In the genomic region with DNA sequence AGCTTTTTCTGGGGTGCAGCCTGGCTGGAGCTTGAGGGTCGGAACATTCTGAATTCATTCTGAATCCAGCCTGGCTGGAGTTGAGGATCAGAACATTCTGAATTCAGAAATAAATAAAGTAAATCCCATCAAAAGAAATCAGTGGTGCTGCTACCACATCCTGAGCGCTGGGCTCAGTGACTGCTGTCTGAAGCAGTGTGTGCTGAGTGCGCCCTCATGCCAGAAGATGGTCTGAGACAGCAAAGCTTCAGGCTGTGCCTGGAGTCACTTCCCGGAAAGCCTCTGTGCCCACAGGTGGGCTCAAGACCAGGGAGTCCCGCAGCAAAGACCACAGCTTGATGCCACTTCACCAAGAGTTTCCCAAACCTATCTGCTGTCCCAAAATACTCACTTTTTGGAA, we compare ENCODE assay signal across 16 cellular contexts.
"Had no signal": no experiment of that assay in that cellular context is flagged by ENCODE, and none has a peak within 500 bp of the region (broad histone marks: within the 10 kb centered on the region; RNA-seq: fewer than 3 reads in every experiment).

No MANE protein-coding gene starts in this region.

- H3K36me3 ChIP-seq: cardiac muscle cell, gastrocnemius medialis, lower lobe of right lung, prostate gland had no signal

- H2AFZ ChIP-seq: hepatocyte had no signal

- H3K4me3 ChIP-seq: cardiac muscle cell, gastrocnemius medialis, hepatocyte, lower lobe of right lung, prostate gland had no signal

- H3K4me1 Mint-ChIP-seq: activated CD4-positive, alpha-beta memory T cell treated with anti-CD3 and anti-CD28 coated beads, Interleukin-2, amount 10 ng/mL, durations not matched to agents 7 days and 5 days; activated CD4-positive, alpha-beta T cell treated with anti-CD3 and anti-CD28 coated beads for 36 hours; immature natural killer cell; naive B cell had no signal

- H3K9me3 ChIP-seq: gastrocnemius medialis, lower lobe of right lung, prostate gland had no signal

- H3K4me3 Mint-ChIP-seq: activated CD4-positive, alpha-beta memory T cell treated with anti-CD3 and anti-CD28 coated beads, Interleukin-2, amount 10 ng/mL, durations not matched to agents 7 days and 5 days; activated CD4-positive, alpha-beta T cell treated with anti-CD3 and anti-CD28 coated beads for 36 hours; activated naive CD8-positive, alpha-beta T cell; immature natural killer cell; naive B cell had no signal

- H3K4me2 ChIP-seq: hepatocyte had no signal

- H3K27me3 Mint-ChIP-seq: activated CD4-positive, alpha-beta T cell treated with anti-CD3 and anti-CD28 coated beads for 36 hours; activated naive CD8-positive, alpha-beta T cell had no signal

- H3K79me2 ChIP-seq: hepatocyte had no signal

- H3K27ac ChIP-seq: cardiac muscle cell, gastrocnemius medialis, hepatocyte, lower lobe of right lung, prostate gland, VCaP had no signal

- H3K4me1 ChIP-seq: prostate gland had no signal

- H3K36me3 Mint-ChIP-seq: activated naive CD8-positive, alpha-beta T cell; immature natural killer cell had no signal

- H3K9me3 Mint-ChIP-seq: immature natural killer cell had no signal

- H3K27ac Mint-ChIP-seq: activated CD4-positive, alpha-beta memory T cell treated with anti-CD3 and anti-CD28 coated beads, Interleukin-2, amount 10 ng/mL, durations not matched to agents 7 days and 5 days; activated CD4-positive, alpha-beta T cell treated with anti-CD3 and anti-CD28 coated beads for 36 hours; activated naive CD8-positive, alpha-beta T cell; immature natural killer cell; naive B cell had no signal

- H3K27me3 ChIP-seq: gastrocnemius medialis, hepatocyte had no signal

- DNase-seq: activated CD4-positive, alpha-beta memory T cell treated with anti-CD3 and anti-CD28 coated beads, Interleukin-2, amount 10 ng/mL, durations not matched to agents 7 days and 5 days; activated CD4-positive, alpha-beta T cell treated with anti-CD3 and anti-CD28 coated beads for 36 hours; activated gamma-delta T cell; activated T-cell treated with anti-CD3 and anti-CD28 coated beads, Interleukin-2, amount 50 U/mL, for 48 hours; gastrocnemius medialis; immature natural killer cell; lower lobe of right lung; naive B cell; stimulated activated CD4-positive, alpha-beta T cell treated with anti-CD3 and anti-CD28 coated beads, Interleukin-12 subunit alpha, Interleukin-12 subunit beta, amount 100 ng/mL, for 4 hours; stimulated activated naive CD4-positive, alpha-beta T cell treated with Interleukin-2 at 50 U/mL for 16 hours; T-helper 1 cell had no signal

- ATAC-seq: activated CD4-positive, alpha-beta T cell treated with anti-CD3 and anti-CD28 coated beads for 36 hours; lower lobe of right lung had no signal
